ENCODE assay signal across 1 cellular context in genomic region chr15:74383695-74384565, GRCh38.
TF ChIP-seq lines count a peak whose summit lies in the region.

No MANE protein-coding gene starts in this region.

TF ChIP-seq in HEK293, 187 proteins besides CTCF, POLR2A, EP300 and RAD21 (continued from another document):
- no peak for TF ChIP-seq ZBTB49 (tag by site-specific recombination; IDR thresholded peaks at IDR 0.05; ENCODE audit: low read depth)
- peak; percentile 85 for TF ChIP-seq PRDM10 (tag by site-specific recombination; IDR thresholded peaks at IDR 0.05)
- TF ChIP-seq ZNF155 (tag by site-specific recombination; IDR thresholded peaks at IDR 0.05) = no peak
- TF ChIP-seq GLI2 (tag by site-specific recombination; IDR thresholded peaks at IDR 0.05; ENCODE audit: borderline replicate concordance, low read depth) = no peak
- no peak for TF ChIP-seq ZNF488 (tag by site-specific recombination; IDR thresholded peaks at IDR 0.05)
- TF ChIP-seq EGR2 (tag by site-specific recombination; IDR thresholded peaks at IDR 0.05; ENCODE audit: low read depth) = peak; percentile 69
- no peak for TF ChIP-seq ZNF514 (tag by site-specific recombination; IDR thresholded peaks at IDR 0.05)
- TF ChIP-seq ZNF629 (tag by site-specific recombination; IDR thresholded peaks at IDR 0.05) = peak; percentile 41
- peak; percentile 63 for TF ChIP-seq ZFHX2 (tag by site-specific recombination; conservative IDR thresholded peaks at IDR 0.05)
- TF ChIP-seq INSM2 (tag by site-specific recombination; IDR thresholded peaks at IDR 0.05) = no peak
- TF ChIP-seq ZNF580 (tag by site-specific recombination; IDR thresholded peaks at IDR 0.05) = no peak
- no peak for TF ChIP-seq ZNF670 (tag by site-specific recombination; IDR thresholded peaks at IDR 0.05; ENCODE audit: low read depth)
- TF ChIP-seq ZBTB17 (tag by site-specific recombination; IDR thresholded peaks at IDR 0.05) = 0 out of 2 replicates have a peak, but pooled peaks have one; percentile 14
- no peak for TF ChIP-seq ZNF404 (tag by site-specific recombination; IDR thresholded peaks at IDR 0.05)
- TF ChIP-seq ZNF558 (tag by site-specific recombination; IDR thresholded peaks at IDR 0.05) = no peak
- TF ChIP-seq ZBTB10 (tag by site-specific recombination; IDR thresholded peaks at IDR 0.05) = no peak
- TF ChIP-seq ZNF791 (tag by site-specific recombination; IDR thresholded peaks at IDR 0.05) = no peak
